ENCODE assay signal across 25 cellular contexts in the genomic region with DNA sequence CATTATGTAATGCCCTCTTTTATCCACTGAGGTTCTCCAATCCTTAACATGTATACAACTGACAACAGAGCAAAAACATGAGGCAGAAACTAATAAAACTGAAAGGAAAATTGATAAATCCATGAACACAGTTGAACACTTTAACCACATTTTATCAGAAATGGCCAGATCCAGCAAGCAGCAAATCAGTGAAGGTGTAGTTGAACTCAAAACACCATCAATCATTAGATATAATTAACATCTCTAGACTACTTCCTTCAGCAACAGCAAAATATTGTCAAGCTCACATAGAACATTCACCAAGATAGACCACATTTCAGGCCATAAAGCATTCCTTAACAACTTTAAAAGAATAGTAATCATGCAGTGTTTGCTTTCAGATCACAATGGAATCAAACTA.
"Had no signal": no experiment of that assay in that cellular context is flagged by ENCODE, and none has a peak within 500 bp of the region (broad histone marks: within the 10 kb centered on the region; RNA-seq: fewer than 3 reads in every experiment).

No MANE protein-coding gene starts in this region.

- ATAC-seq: psoas muscle; right cardiac atrium; right lobe of liver; stimulated activated effector memory CD8-positive, alpha-beta T cell treated with anti-CD3 and anti-CD28 coated beads, Interleukin-12 subunit alpha, Interleukin-12 subunit beta, amount 100 ng/mL, for 72 hours; stimulated activated naive B cell treated with anti-CD40 and anti-IgM and Interleukin-4, amounts not matched to agents 10 μg/mL and 1 μg/mL and 100 μg/mL, for 72 hours had no signal

- H3K27me3 ChIP-seq: neural progenitor cell, ovary, right lobe of liver, sigmoid colon, stomach, thyroid gland, tibial nerve, upper lobe of left lung, vagina had no signal

- H3K9ac ChIP-seq: neural progenitor cell, parathyroid adenoma had no signal

- H3K79me2 ChIP-seq: parathyroid adenoma had no signal

- H3K36me3 ChIP-seq: neural progenitor cell, ovary, right lobe of liver, sigmoid colon, stomach, thoracic aorta, thyroid gland, tibial nerve, upper lobe of left lung, vagina had no signal

- H3K4me2 ChIP-seq: neural progenitor cell had no signal

- H3K9me3 ChIP-seq: ovary, psoas muscle, right lobe of liver, sigmoid colon, stomach, thoracic aorta, thyroid gland, tibial nerve, upper lobe of left lung, vagina had no signal

- H3K27ac ChIP-seq: neural progenitor cell, ovary, parathyroid adenoma, psoas muscle, right lobe of liver, sigmoid colon, stomach, thoracic aorta, thyroid gland, tibial nerve, upper lobe of left lung, vagina had no signal

- DNase-seq: occipital lobe; ovary; posterior cingulate gyrus; psoas muscle; right cardiac atrium; right lobe of liver; sigmoid colon; small intestine; stimulated activated CD4-positive, alpha-beta T cell treated with anti-CD3 and anti-CD28 coated beads, Interleukin-15, amount 100 ng/mL, for 24 hours; stimulated activated CD4-positive, alpha-beta T cell treated with anti-CD3 and anti-CD28 coated beads, Interleukin-2, amount 100 ng/mL, for 24 hours; stimulated activated CD4-positive, alpha-beta T cell treated with anti-CD3 and anti-CD28 coated beads, Interleukin-2, amount 100 ng/mL, for 48 hours; stimulated activated CD4-positive, alpha-beta T cell treated with anti-CD3 and anti-CD28 coated beads, Interleukin-4, amount 100 ng/mL, for 24 hours; stimulated activated naive B cell treated with anti-CD40 and anti-IgM and Interleukin-4, amounts not matched to agents 10 μg/mL and 1 μg/mL and 100 μg/mL, for 72 hours; stimulated activated naive CD4-positive, alpha-beta T cell treated with Interleukin-2 at 50 U/mL for 16 hours; stomach; thyroid gland; trophoblast cell; upper lobe of left lung had no signal

- FAIRE-seq: small intestine, urothelium cell line had no signal

- H3K4me3 ChIP-seq: neural progenitor cell, ovary, psoas muscle, right lobe of liver, sigmoid colon, stomach, thoracic aorta, thyroid gland, tibial nerve, upper lobe of left lung, vagina had no signal

- H3K4me1 ChIP-seq: parathyroid adenoma, psoas muscle, right lobe of liver, sigmoid colon, stomach, thyroid gland, upper lobe of left lung, vagina had no signal

- H2AFZ ChIP-seq: neural progenitor cell, parathyroid adenoma had no signal
